ENCODE assay signal across 11 cellular contexts in the genomic region with DNA sequence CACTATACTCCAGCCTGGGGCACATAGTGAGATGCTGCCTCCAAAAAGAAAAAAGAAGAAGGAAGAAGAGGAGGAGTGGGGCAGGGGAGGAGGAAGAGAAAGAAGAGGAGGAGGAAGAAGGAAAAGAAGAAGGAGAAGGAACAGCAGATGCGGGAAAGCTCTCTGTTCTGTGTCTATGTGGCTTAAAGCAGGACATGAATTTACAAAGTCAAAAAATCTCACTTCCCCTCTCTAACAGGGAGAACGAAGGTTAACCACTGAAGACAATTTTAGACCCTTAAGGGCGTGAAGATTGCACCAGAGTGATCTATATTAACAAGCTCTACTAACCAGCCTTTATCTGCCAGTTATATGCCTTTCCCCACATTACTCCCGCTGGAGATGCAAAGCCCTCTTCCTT.
DNase-seq lines count a peak whose midpoint lies in the region; ATAC-seq and TF ChIP-seq lines count a peak whose summit lies in the region.
"Had no signal": no experiment of that assay in that cellular context is flagged by ENCODE, and none has a peak within 500 bp of the region (broad histone marks: within the 10 kb centered on the region; RNA-seq: fewer than 3 reads in every experiment).

No MANE protein-coding gene starts in this region.

- POLR2A ChIA-PET in activated CD4-positive, alpha-beta T cell treated with anti-CD3 and anti-CD28 coated beads, Interleukin-2, amount 10 ng/mL, durations not matched to agents 7 days and 5 days (lab: Charles Lee), result no interaction called here

- CTCF ChIA-PET in activated CD4-positive, alpha-beta T cell treated with anti-CD3 and anti-CD28 coated beads, Interleukin-2, amount 10 ng/mL, durations not matched to agents 7 days and 5 days (lab: Charles Lee), result no interaction called here

- H3K27me3 Mint-ChIP-seq in activated CD4-positive, alpha-beta T cell treated with anti-CD3 and anti-CD28 coated beads, Interleukin-2, amount 10 ng/mL, durations not matched to agents 7 days and 5 days, result peaks cover 14% of the 10 kb centered on the region

- no peak for TF ChIP-seq POLR2A in Peyer's patch (IDR thresholded peaks at IDR 0.05)

- H3K9me3 Mint-ChIP-seq in activated CD4-positive, alpha-beta T cell treated with anti-CD3 and anti-CD28 coated beads, Interleukin-2, amount 10 ng/mL, durations not matched to agents 7 days and 5 days, result no peaks in the 10 kb centered on the region

- no peaks in the 10 kb centered on the region for H3K36me3 Mint-ChIP-seq in activated CD4-positive, alpha-beta T cell treated with anti-CD3 and anti-CD28 coated beads, Interleukin-2, amount 10 ng/mL, durations not matched to agents 7 days and 5 days (ENCODE audit: low read depth)

- TF ChIP-seq CTCF in Peyer's patch (IDR thresholded peaks at IDR 0.05), result no peak

- H3K36me3 ChIP-seq in Peyer's patch, result no peaks in the 10 kb centered on the region

- no peaks in the 10 kb centered on the region for H3K9me3 ChIP-seq in Peyer's patch

- ATAC-seq in GM19035 (IDR thresholded peaks at IDR 0.05; ENCODE audit: unreplicated experiment), result peak; percentile 66
- peak; percentile 69 for ATAC-seq in HG02623 (IDR thresholded peaks at IDR 0.05; ENCODE audit: unreplicated experiment)
- peak; percentile 81 for ATAC-seq in HG03469 (IDR thresholded peaks at IDR 0.05; ENCODE audit: unreplicated experiment)

- H3K4me3 Mint-ChIP-seq in activated CD4-positive, alpha-beta T cell treated with anti-CD3 and anti-CD28 coated beads, Interleukin-2, amount 10 ng/mL, durations not matched to agents 7 days and 5 days, result no peak overlapping the region

- H3K4me1 Mint-ChIP-seq in activated CD4-positive, alpha-beta T cell treated with anti-CD3 and anti-CD28 coated beads, Interleukin-2, amount 10 ng/mL, durations not matched to agents 7 days and 5 days, result no peaks in the 10 kb centered on the region

- DNase-seq in pons (ENCODE audit: low spot score), result peak; percentile 4
- no peak for DNase-seq in activated CD4-positive, alpha-beta T cell treated with anti-CD3 and anti-CD28 coated beads, Interleukin-2, amount 50 U/mL, for 1 hour
- DNase-seq in Peyer's patch, result no peak
- DNase-seq in activated CD4-positive, alpha-beta T cell treated with anti-CD3 and anti-CD28 coated beads, Interleukin-2, amount 10 ng/mL, durations not matched to agents 7 days and 5 days, result no peak
- DNase-seq: activated CD4-positive, alpha-beta T cell treated with anti-CD3 and anti-CD28 coated beads for 1 hour; COR-L47; NCI-H226 had no signal

- no peak overlapping the region for H3K4me3 ChIP-seq in Peyer's patch

- no peak overlapping the region for H3K27ac Mint-ChIP-seq in activated CD4-positive, alpha-beta T cell treated with anti-CD3 and anti-CD28 coated beads, Interleukin-2, amount 10 ng/mL, durations not matched to agents 7 days and 5 days

- H3K27me3 ChIP-seq in Peyer's patch, result no peaks in the 10 kb centered on the region

- H3K4me1 ChIP-seq in Peyer's patch, result no peaks in the 10 kb centered on the region

- H3K27ac ChIP-seq in Peyer's patch, result no peak overlapping the region
- H3K27ac ChIP-seq: KMS-11 had no signal
